In the genomic region with DNA sequence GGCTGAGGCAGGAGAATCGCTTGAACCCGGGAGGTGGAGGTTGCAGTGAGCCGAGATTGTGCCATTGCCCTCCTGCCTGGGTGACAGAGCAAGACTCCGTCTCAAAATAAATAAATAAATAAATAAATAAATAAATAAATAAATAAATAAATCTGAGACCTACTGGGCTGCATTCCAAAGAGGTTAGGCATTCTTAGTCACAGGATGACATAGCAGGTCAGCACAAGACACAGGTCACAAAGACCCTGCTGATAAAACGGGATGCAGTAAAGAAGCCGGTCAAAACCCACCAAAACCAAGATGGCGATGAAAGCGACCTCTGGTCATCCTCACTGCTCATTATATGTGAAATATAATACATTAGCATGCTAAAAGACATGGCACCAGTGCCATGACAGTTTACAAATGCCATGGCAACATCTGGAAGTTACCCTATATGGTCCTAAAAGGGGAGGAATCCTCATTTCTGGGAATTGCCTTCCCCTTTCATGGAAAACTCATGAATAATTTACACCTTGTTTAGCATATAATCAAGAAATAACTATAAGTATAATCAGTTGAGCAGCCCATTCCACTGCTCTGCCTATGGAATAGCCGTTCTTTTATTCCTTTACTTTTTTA, we compare ENCODE assay signal across 1 cellular context.
TF ChIP-seq lines count a peak whose summit lies in the region.

No MANE protein-coding gene starts in this region.

TF ChIP-seq in HEK293, 187 proteins besides CTCF, POLR2A, EP300 and RAD21 (continued from another document):
- TF ChIP-seq ZNF629 (tag by site-specific recombination; IDR thresholded peaks at IDR 0.05) = 0 out of 2 replicates have a peak, but pooled peaks have one; percentile 22
- TF ChIP-seq ZNF394 (tag by site-specific recombination; IDR thresholded peaks at IDR 0.05; ENCODE audit: borderline replicate concordance) = peak; percentile 92
- TF ChIP-seq ZNF266 (tag by site-specific recombination; IDR thresholded peaks at IDR 0.05; ENCODE audit: low read depth) = peak; percentile 72; the same call in 1 of the 2 replicates
- peak; percentile 69 for TF ChIP-seq ZNF426 (tag by site-specific recombination; IDR thresholded peaks at IDR 0.05)
- peak; percentile 14 for TF ChIP-seq ZNF654 (tag by site-specific recombination; IDR thresholded peaks at IDR 0.05; ENCODE audit: low read depth)
- TF ChIP-seq ZNF555 (tag by site-specific recombination; conservative IDR thresholded peaks at IDR 0.05) = peak; percentile 67
- 0 out of 2 replicates have a peak, but pooled peaks have one; percentile 33 for TF ChIP-seq ZFP37 (tag by site-specific recombination; IDR thresholded peaks at IDR 0.05)
- peak; percentile 60; the same call in 1 of the 2 replicates for TF ChIP-seq ZNF560 (tag by site-specific recombination; IDR thresholded peaks at IDR 0.05; ENCODE audit: borderline replicate concordance)
- 0 out of 2 replicates have a peak, but pooled peaks have one; percentile 51 for TF ChIP-seq ZNF354C (tag by site-specific recombination; IDR thresholded peaks at IDR 0.05; ENCODE audit: borderline replicate concordance, low read depth)
- TF ChIP-seq ZNF623 (tag by site-specific recombination; IDR thresholded peaks at IDR 0.05) = peak; percentile 76
TF ChIP-seq in HEK293: peak in this region for 20; not testable (repeated sequence) for 167.
